ENCODE assay signal across 34 cellular contexts in genomic region chr11:130204703-130205095, GRCh38. TPM values are rescaled to one million over a fixed set of nuclear protein-coding genes. Genes with fewer than 3 reads are reported as not detected.
"Had no signal": no experiment of that assay in that cellular context is flagged by ENCODE, and none has a peak within 500 bp of the region (broad histone marks: within the 10 kb centered on the region; RNA-seq: fewer than 3 reads in every experiment).

No MANE protein-coding gene starts in this region.

- H3K36me3 ChIP-seq: breast epithelium, MG63, SJCRH30, WERI-Rb-1 had no signal

- H3K4me1 ChIP-seq: body of pancreas, breast epithelium, SJCRH30 had no signal

- ATAC-seq: activated CD8-positive, alpha-beta memory T cell treated with anti-CD3 and anti-CD28 coated beads, Interleukin-2, amount 10 ng/mL, durations not matched to agents 7 days and 5 days; body of pancreas; PC-3 had no signal

- H3K27ac ChIP-seq: body of pancreas, breast epithelium, RWPE1, SJCRH30, SK-N-MC, WERI-Rb-1 had no signal

- H3K27me3 ChIP-seq: body of pancreas, breast epithelium, MG63 had no signal

- DNase-seq: activated CD4-positive, alpha-beta memory T cell treated with anti-CD3 and anti-CD28 coated beads, Interleukin-2, amount 10 ng/mL, durations not matched to agents 7 days and 5 days; activated CD4-positive, alpha-beta T cell treated with anti-CD3 and anti-CD28 coated beads for 1 hour; activated CD4-positive, alpha-beta T cell treated with anti-CD3 and anti-CD28 coated beads for 48 hours; activated CD4-positive, CD25-positive, alpha-beta regulatory T cell; activated CD8-positive, alpha-beta memory T cell treated with anti-CD3 and anti-CD28 coated beads for 24 hours; activated CD8-positive, alpha-beta memory T cell treated with anti-CD3 and anti-CD28 coated beads, Interleukin-2, amount 10 ng/mL, durations not matched to agents 7 days and 5 days; activated CD8-positive, alpha-beta memory T cell treated with anti-CD3 and anti-CD28 coated beads, Interleukin-2, amount 50 U/mL, for 48 hours; activated gamma-delta T cell; activated naive CD4-positive, alpha-beta T cell treated with Interleukin-2 at 50 U/mL for 16 hours; activated naive CD8-positive, alpha-beta T cell treated with anti-CD3 and anti-CD28 coated beads, Interleukin-2, amount 10 ng/mL, durations not matched to agents 7 days and 5 days; activated T-cell treated with anti-CD3 and anti-CD28 coated beads, Interleukin-2, amount 50 U/mL, for 48 hours; Kasumi-1; KG1; MG63; MV-4-11; NCI-H1092; NCI-H1436 treated with DMSO at 0.1 percent for 48 hours; NCI-H1694 treated with DMSO at 0.1 percent for 48 hours; NCI-H2029; NCI-H345; NCI-H524 treated with DMSO at 0.1 percent for 48 hours; NK-92 treated with Interleukin-12 subunit alpha and Interleukin-12 subunit beta, amount 100 ng/mL, for 24 hours; PC-3; Right ventricle myocardium superior; SJCRH30; T1000; WERI-Rb-1 had no signal

- H3K4me3 ChIP-seq: body of pancreas, breast epithelium, MG63, SJCRH30, SK-N-MC had no signal

- H3K9me3 ChIP-seq: body of pancreas, breast epithelium, MG63, SJCRH30 had no signal

RNA-seq across cellular contexts. Expression of gene ST14, which starts 45.1 kb away (rescaled TPM):
- total RNA-seq: activated CD4-positive, alpha-beta memory T cell treated with anti-CD3 and anti-CD28 coated beads, Interleukin-2, amount 10 ng/mL, durations not matched to agents 7 days and 5 days; activated CD8-positive, alpha-beta memory T cell treated with anti-CD3 and anti-CD28 coated beads, Interleukin-2, amount 10 ng/mL, durations not matched to agents 7 days and 5 days; NCI-H460; T-helper 1 cell treated with Interleukin-12 subunit alpha and Interleukin-12 subunit beta and Interleukin-4 antibody, amounts not matched to agents 30 ng/mL and 1 ng/mL, for 36 hours; T-helper 2 cell treated with Interferon-gamma antibody and Interleukin-4, amounts not matched to agents 100 ng/mL and 5 ng/mL, for 36 hours had no signal
